Comparison of ENCODE assay signal across 8 cellular contexts in the genomic region with DNA sequence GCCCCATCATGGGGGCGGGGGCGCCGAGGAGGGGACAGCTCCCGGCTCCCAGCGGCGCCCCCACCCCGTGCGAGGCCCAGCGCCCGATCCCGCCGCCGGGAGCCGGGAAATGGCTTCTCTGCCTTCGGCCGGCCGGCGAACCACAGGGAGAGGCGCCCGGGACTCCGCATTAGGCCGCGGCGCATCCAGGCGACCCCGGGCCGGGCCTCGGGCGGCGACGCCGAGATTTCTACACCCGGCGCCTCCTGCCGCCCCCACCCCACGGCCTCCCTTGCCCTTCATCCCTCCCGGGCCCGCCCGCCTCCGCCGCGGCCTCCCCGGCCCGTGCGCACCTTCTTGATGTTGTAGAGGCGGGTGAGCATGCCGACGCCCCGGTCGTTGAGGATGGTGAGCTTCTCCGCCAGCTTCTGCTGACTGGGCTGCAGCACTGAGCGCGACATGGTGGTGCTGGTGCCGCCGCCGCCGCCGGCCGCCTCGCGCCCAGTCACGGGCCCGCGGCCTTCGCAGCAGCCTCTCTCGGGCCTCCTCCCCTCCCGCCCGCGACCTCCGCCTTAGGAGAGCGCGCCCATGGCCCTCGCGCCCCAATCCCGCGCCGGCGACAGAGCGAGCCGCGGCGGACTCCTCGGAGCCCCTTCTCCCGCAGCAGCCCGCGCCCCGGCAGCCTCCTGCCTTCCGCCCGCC. TPM values are rescaled to one million over a fixed set of nuclear protein-coding genes. Genes with fewer than 3 reads are reported as not detected.
DNase-seq lines count a peak whose midpoint lies in the region; ATAC-seq and TF ChIP-seq lines count a peak whose summit lies in the region.

No MANE protein-coding gene starts in this region.

- H3K27ac Mint-ChIP-seq in CD4-positive, alpha-beta T cell = peak overlapping the region; percentile 40
- peak overlapping the region; percentile 49 for H3K27ac Mint-ChIP-seq in T-helper 17 cell

- peaks cover 39% of the 10 kb centered on the region for H3K4me1 Mint-ChIP-seq in CD4-positive, alpha-beta T cell (ENCODE audit: low read depth)
- H3K4me1 Mint-ChIP-seq in T-helper 17 cell = peaks cover 30% of the 10 kb centered on the region

- H3K27me3 Mint-ChIP-seq in CD4-positive, alpha-beta T cell = peaks cover 39% of the 10 kb centered on the region
- peaks cover 20% of the 10 kb centered on the region for H3K27me3 Mint-ChIP-seq in T-helper 17 cell

- CTCF ChIA-PET in CD4-positive, alpha-beta T cell (lab: Charles Lee) = interaction anchor here (0.7 kb wide), 1 partner anchor 41 kb away, joined by 3 read pairs; no protein-coding TSS in a partner anchor

- no peaks in the 10 kb centered on the region for H3K36me3 Mint-ChIP-seq in CD4-positive, alpha-beta T cell (ENCODE audit: low read depth)
- no peaks in the 10 kb centered on the region for H3K36me3 Mint-ChIP-seq in T-helper 17 cell (ENCODE audit: low read depth)

- H3K27me3 ChIP-seq in CD4-positive, alpha-beta T cell (ENCODE audit: control insufficient read depth, insufficient read depth, low read length) = peaks cover 56% of the 10 kb centered on the region
- H3K27me3 ChIP-seq in layer of hippocampus (ENCODE audit: control insufficient read depth, insufficient read depth, low read length) = no peaks in the 10 kb centered on the region

- intact Hi-C loops in CD4-positive, alpha-beta T cell (cut with DNase I, micrococcal nuclease) = loop anchor here (2.0 to 5.0 kb wide), 4 partner anchors 85 to 1730 kb away; partner anchors contain the start of gene DNAJC10 (in 2 of the 2)

- H3K4me3 Mint-ChIP-seq in CD4-positive, alpha-beta T cell = peak overlapping the region; percentile 63
- H3K4me3 Mint-ChIP-seq in T-helper 17 cell = peak overlapping the region; percentile 88

- no peak for TF ChIP-seq CTCF in CD4-positive, alpha-beta T cell (IDR thresholded peaks at IDR 0.05)

- H3K9me3 Mint-ChIP-seq in CD4-positive, alpha-beta T cell = no peaks in the 10 kb centered on the region

- peak in 9 of 10 experiments; percentile 9 to 52 (median 36) for DNase-seq in CD4-positive, alpha-beta T cell
- DNase-seq in T-helper 17 cell (peak in 1 of 3 donors; percentile 19), cerebellar cortex (ENCODE audit: low spot score) (peak; percentile 34), SIG-M5 (lab: John Stamatoyannopoulos, UW) (no peak)
- peak; percentile 10 to 20 for DNase-seq in stimulated activated CD4-positive, alpha-beta T cell treated with anti-CD3 and anti-CD28 coated beads, Interleukin-15, amount 100 ng/mL, for 48 hours (ENCODE audit: low read depth in 2 of 2)

- POLR2A ChIA-PET in CD4-positive, alpha-beta T cell (lab: Charles Lee) = interaction anchor here (1.3 kb wide), 1 partner anchor 85 kb away, joined by 5 read pairs; no protein-coding TSS in a partner anchor

- H3K27ac ChIP-seq in CD4-positive, alpha-beta T cell (ENCODE audit: low read depth, low read length) = no peak overlapping the region
- H3K27ac ChIP-seq in layer of hippocampus (ENCODE audit: low read depth, low read length) = peak overlapping the region; percentile 82

- no peaks in the 10 kb centered on the region for H3K9me3 ChIP-seq in CD4-positive, alpha-beta T cell (ENCODE audit: control insufficient read depth, low read length)
- no peaks in the 10 kb centered on the region for H3K9me3 ChIP-seq in T-helper 17 cell (ENCODE audit: control insufficient read depth, low read length, poor library complexity, severe bottlenecking)

- peak; percentile 50 for ATAC-seq in CD4-positive, alpha-beta T cell (ENCODE audit: poor library complexity)
- ATAC-seq in GM19035 (IDR thresholded peaks at IDR 0.05; ENCODE audit: unreplicated experiment) (peak; percentile 47), HG03159 (IDR thresholded peaks at IDR 0.05; ENCODE audit: unreplicated experiment) (peak; percentile 44), T-helper 17 cell (peak; percentile 67)

RNA-seq across cellular contexts. Expression of gene NCKAP1, which starts 0.5 kb away (rescaled TPM):
- total RNA-seq in CD4-positive, alpha-beta T cell = 1 to 10 TPM; 2.4 to 2.5 TPM
- 10 to 100 TPM in 1 of 2 donors, 1 to 10 TPM in 1; 6.9 to 13.9 TPM for total RNA-seq in T-helper 17 cell

RNA-seq across cellular contexts. Expression of gene DUSP19, which starts 40.7 kb away (rescaled TPM):
- under 1 TPM; 0.14 to 0.50 TPM for total RNA-seq in CD4-positive, alpha-beta T cell
- 1 to 10 TPM in 1 of 2 donors, under 1 TPM in 1; 0.60 to 1.6 TPM for total RNA-seq in T-helper 17 cell
